18 cellular contexts compared by ENCODE assay signal in genomic region chr12:47791874-47792273, GRCh38. TPM values are rescaled to one million over a fixed set of nuclear protein-coding genes. Genes with fewer than 3 reads are reported as not detected.
DNase-seq lines count a peak whose midpoint lies in the region; ATAC-seq and TF ChIP-seq lines count a peak whose summit lies in the region.
"Had no signal": no experiment of that assay in that cellular context is flagged by ENCODE, and none has a peak within 500 bp of the region (broad histone marks: within the 10 kb centered on the region; RNA-seq: fewer than 3 reads in every experiment).

No MANE protein-coding gene starts in this region.

- intact Hi-C loops in CD4-positive, alpha-beta T cell (cut with DNase I, micrococcal nuclease): no loop called here

- no peak for DNase-seq in activated naive CD4-positive, alpha-beta T cell treated with anti-CD3 and anti-CD28 coated beads, Interleukin-2, amount 10 ng/mL, durations not matched to agents 7 days and 5 days
- DNase-seq in activated naive CD4-positive, alpha-beta T cell (lab: John Stamatoyannopoulos, UW): no peak
- no peak for DNase-seq in CD4-positive, alpha-beta T cell
- DNase-seq in RWPE1 (ENCODE audit: low spot score) (no peak), mesothelial cell of epicardium (ENCODE audit: low spot score in 2 of 2, unreplicated experiment in 2 of 2) (no peak), immature natural killer cell (no peak)
- no peak for DNase-seq in stimulated activated CD4-positive, alpha-beta T cell treated with anti-CD3 and anti-CD28 coated beads, Interleukin-15, amount 100 ng/mL, for 24 hours
- DNase-seq: DMS 273 treated with DMSO at 0.1 percent for 48 hours, GDM1, KG1, NCI-H1436, NCI-H2029, NCI-H774 had no signal

- peaks cover 6% of the 10 kb centered on the region for H3K4me1 Mint-ChIP-seq in activated naive CD4-positive, alpha-beta T cell treated with anti-CD3 and anti-CD28 coated beads, Interleukin-2, amount 10 ng/mL, durations not matched to agents 7 days and 5 days
- no peaks in the 10 kb centered on the region for H3K4me1 Mint-ChIP-seq in CD4-positive, alpha-beta T cell (ENCODE audit: low read depth)
- H3K4me1 Mint-ChIP-seq in mesothelial cell of epicardium (no peaks in the 10 kb centered on the region), immature natural killer cell (peaks cover 0 to 6% of the 10 kb centered on the region in 2 donors)
- H3K4me1 Mint-ChIP-seq: GM23338 had no signal

- H3K27me3 Mint-ChIP-seq in activated naive CD4-positive, alpha-beta T cell treated with anti-CD3 and anti-CD28 coated beads, Interleukin-2, amount 10 ng/mL, durations not matched to agents 7 days and 5 days: no peaks in the 10 kb centered on the region
- H3K27me3 Mint-ChIP-seq in CD4-positive, alpha-beta T cell: no peaks in the 10 kb centered on the region
- H3K27me3 Mint-ChIP-seq in mesothelial cell of epicardium (ENCODE audit: low read depth) (no peaks in the 10 kb centered on the region), immature natural killer cell (ENCODE audit: low read depth in 3 of 3) (no peaks in the 10 kb centered on the region)

- no peak for TF ChIP-seq CTCF in CD4-positive, alpha-beta T cell (IDR thresholded peaks at IDR 0.05)
- TF ChIP-seq CTCF in RWPE1 (conservative IDR thresholded peaks at IDR 0.05; ENCODE audit: low read depth): no peak
- TF ChIP-seq CTCF in mesothelial cell of epicardium (IDR thresholded peaks at IDR 0.05; ENCODE audit: unreplicated experiment): no peak

- H3K4me3 Mint-ChIP-seq in activated naive CD4-positive, alpha-beta T cell treated with anti-CD3 and anti-CD28 coated beads, Interleukin-2, amount 10 ng/mL, durations not matched to agents 7 days and 5 days: no peak overlapping the region
- H3K4me3 Mint-ChIP-seq in CD4-positive, alpha-beta T cell: no peak overlapping the region
- no peak overlapping the region for H3K4me3 Mint-ChIP-seq in mesothelial cell of epicardium
- H3K4me3 Mint-ChIP-seq in immature natural killer cell: no peak overlapping the region
- H3K4me3 Mint-ChIP-seq: GM23338 had no signal

- H3K9me3 ChIP-seq in CD4-positive, alpha-beta T cell (ENCODE audit: control insufficient read depth, low read length): no peaks in the 10 kb centered on the region
- H3K9me3 ChIP-seq: A549; BLaER1 treated with 17β-estradiol and CSF1 and Interleukin-3, amounts not matched to agents 10 nM and 100 nM had no signal

- H3K9me3 Mint-ChIP-seq in activated naive CD4-positive, alpha-beta T cell treated with anti-CD3 and anti-CD28 coated beads, Interleukin-2, amount 10 ng/mL, durations not matched to agents 7 days and 5 days: no peaks in the 10 kb centered on the region
- no peaks in the 10 kb centered on the region for H3K9me3 Mint-ChIP-seq in CD4-positive, alpha-beta T cell
- H3K9me3 Mint-ChIP-seq in mesothelial cell of epicardium (no peaks in the 10 kb centered on the region), immature natural killer cell (no peaks in the 10 kb centered on the region)
- H3K9me3 Mint-ChIP-seq: GM23338 had no signal

- H3K27ac ChIP-seq in CD4-positive, alpha-beta T cell (ENCODE audit: low read depth, low read length): no peak overlapping the region
- H3K27ac ChIP-seq in RWPE1: peak overlapping the region; percentile 51
- H3K27ac ChIP-seq: A549; BLaER1 treated with 17β-estradiol and CSF1 and Interleukin-3, amounts not matched to agents 10 nM and 100 nM had no signal

- no peak for ATAC-seq in CD4-positive, alpha-beta T cell (ENCODE audit: poor library complexity)
- ATAC-seq in HG03457 (IDR thresholded peaks at IDR 0.05; ENCODE audit: unreplicated experiment): no peak
- ATAC-seq: A549, GM12878, GM23338 had no signal

- POLR2A ChIA-PET in CD4-positive, alpha-beta T cell (lab: Charles Lee): interaction anchor here (0.9 kb wide), 1 partner anchor 16 kb away, joined by 3 read pairs; no protein-coding TSS in a partner anchor
- POLR2A ChIA-PET in RWPE1 (lab: Yijun Ruan, JAX; ENCODE audit: low non-redundant PET): no interaction called here

- CTCF ChIA-PET in activated naive CD4-positive, alpha-beta T cell treated with anti-CD3 and anti-CD28 coated beads, Interleukin-2, amount 10 ng/mL, durations not matched to agents 7 days and 5 days (lab: Charles Lee): interaction anchor here (1.0 to 5.3 kb wide), 6 partner anchors 10 to 49 kb away, joined by 3 to 29 read pairs (median 9); partner anchors contain the start of gene HDAC7
- CTCF ChIA-PET in CD4-positive, alpha-beta T cell (lab: Charles Lee): interaction anchor here (1.0 kb wide), 1 partner anchor 45 kb away, joined by 3 read pairs; no protein-coding TSS in a partner anchor
- CTCF ChIA-PET in RWPE1 (lab: Yijun Ruan, JAX): interaction anchor here (0.6 to 2.5 kb wide), 3 partner anchors 42 to 49 kb away, joined by 3 to 9 read pairs (median 3); no protein-coding TSS in a partner anchor

- H3K27ac Mint-ChIP-seq in activated naive CD4-positive, alpha-beta T cell treated with anti-CD3 and anti-CD28 coated beads, Interleukin-2, amount 10 ng/mL, durations not matched to agents 7 days and 5 days: peak overlapping the region; percentile 60
- peak overlapping the region; percentile 59 for H3K27ac Mint-ChIP-seq in CD4-positive, alpha-beta T cell
- H3K27ac Mint-ChIP-seq in mesothelial cell of epicardium (peak overlapping the region; percentile 43), immature natural killer cell (peak overlapping the region in 1 of 6 donors; percentile 74)
- H3K27ac Mint-ChIP-seq: GM23338 had no signal

- H3K27me3 ChIP-seq in CD4-positive, alpha-beta T cell (ENCODE audit: control insufficient read depth, insufficient read depth, low read length): no peaks in the 10 kb centered on the region
- H3K27me3 ChIP-seq: BLaER1 treated with 17β-estradiol and CSF1 and Interleukin-3, amounts not matched to agents 10 nM and 100 nM had no signal

- peaks cover 64% of the 10 kb centered on the region for H3K36me3 Mint-ChIP-seq in activated naive CD4-positive, alpha-beta T cell treated with anti-CD3 and anti-CD28 coated beads, Interleukin-2, amount 10 ng/mL, durations not matched to agents 7 days and 5 days
- peaks cover 78% of the 10 kb centered on the region for H3K36me3 Mint-ChIP-seq in CD4-positive, alpha-beta T cell (ENCODE audit: low read depth)
- H3K36me3 Mint-ChIP-seq in mesothelial cell of epicardium (peaks cover 27% of the 10 kb centered on the region), immature natural killer cell (peaks cover 7 to 49% (median 28%) of the 10 kb centered on the region in 3 donors)

RNA-seq across cellular contexts. Expression of gene SLC48A1, which starts 18.8 kb away (rescaled TPM):
- 1 to 10 TPM; 4.5 to 5.8 TPM for total RNA-seq in CD4-positive, alpha-beta T cell
- total RNA-seq in mesothelial cell of epicardium: 25.3 to 27.7 TPM (median 27.0 TPM) in 3 replicates
- polyA plus RNA-seq in immature natural killer cell: 1 to 10 TPM in 2 of 3 donors, under 1 TPM in 1; 0.54 to 5.6 (median 3.1) TPM

RNA-seq across cellular contexts. Expression of gene HDAC7, which starts 27.8 kb away (rescaled TPM):
- 100 to 1,000 TPM; 116 to 122 TPM for total RNA-seq in CD4-positive, alpha-beta T cell
- 113 to 132 TPM (median 123 TPM) in 3 replicates for total RNA-seq in mesothelial cell of epicardium
- polyA plus RNA-seq in immature natural killer cell: 10 to 100 TPM in 2 of 3 donors, 1 to 10 TPM in 1; 5.9 to 29.1 (median 11.5) TPM

RNA-seq across cellular contexts. Expression of gene RAPGEF3, which starts 33.2 kb away (rescaled TPM):
- total RNA-seq in CD4-positive, alpha-beta T cell: under 1 TPM; 0.17 to 0.33 TPM
- total RNA-seq in mesothelial cell of epicardium: 18.0 to 20.9 TPM (median 19.4 TPM) in 3 replicates
- polyA plus RNA-seq in immature natural killer cell: under 1 TPM in 1 of 3 donors, not detected in 2; 0.25 TPM

Comparison
In these comparisons a context has a peak if more than half of its experiments do, and no peak if none do; other contexts are left out.
1. RNA of gene RAPGEF3, which starts 33.2 kb away (total RNA-seq): 18.0 to 20.9 TPM in mesothelial cell of epicardium; 0.17 to 0.33 TPM in CD4-positive, alpha-beta T cell; every median in the first group is over 10 times any median in the second.